ENCODE assay signal across 14 cellular contexts in the genomic region with DNA sequence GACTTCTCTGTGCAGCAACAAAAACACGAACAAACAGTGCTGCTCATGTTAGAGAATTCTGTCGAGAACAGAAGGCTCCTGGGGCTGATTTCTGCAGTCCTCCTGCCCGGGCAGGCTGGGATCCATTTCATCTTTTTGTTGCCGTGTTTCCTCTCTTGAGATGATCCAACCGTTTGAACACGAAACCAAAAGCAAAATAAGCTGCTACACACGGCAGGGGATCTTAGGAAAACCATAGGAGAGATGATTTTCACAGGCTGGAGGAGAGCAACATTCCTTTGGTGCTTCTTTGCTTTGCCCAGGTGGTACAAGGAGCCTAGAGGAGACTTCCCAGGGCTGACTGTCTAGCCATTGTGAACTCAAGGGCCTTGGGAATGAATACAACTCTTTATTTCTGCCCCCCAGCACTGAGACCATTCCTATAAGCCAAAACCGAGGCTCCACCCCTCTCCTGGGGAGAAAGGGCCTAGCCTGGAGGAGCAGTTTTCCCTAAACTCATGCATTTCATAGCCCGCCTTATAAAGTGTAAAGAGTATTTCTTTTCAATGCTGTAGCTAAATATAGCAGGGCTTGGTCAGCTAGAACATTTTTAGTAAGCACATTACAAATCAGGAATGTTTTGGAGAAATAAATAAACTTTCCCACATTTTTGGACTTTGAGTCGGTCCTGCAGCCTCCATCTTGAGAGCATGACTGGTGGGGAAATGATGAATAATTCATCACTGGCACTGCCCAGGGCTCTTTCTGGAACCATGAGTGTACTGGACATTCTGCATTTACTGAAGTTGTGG. TPM values are rescaled to one million over a fixed set of nuclear protein-coding genes. Genes with fewer than 3 reads are reported as not detected.
A peak's percentile ranks its signal among the peaks of the same experiment; 100 is the strongest.
DNase-seq lines count a peak whose midpoint lies in the region; ATAC-seq and TF ChIP-seq lines count a peak whose summit lies in the region.
"Had no signal": no experiment of that assay in that cellular context is flagged by ENCODE, and none has a peak within 500 bp of the region (broad histone marks: within the 10 kb centered on the region; RNA-seq: fewer than 3 reads in every experiment).

No MANE protein-coding gene starts in this region.

- H3K9me3 ChIP-seq in right atrium auricular region (no peaks in the 10 kb centered on the region), thoracic aorta (no peaks in the 10 kb centered on the region), left lung (no peaks in the 10 kb centered on the region)

- in situ Hi-C loops in astrocyte of the cerebellum (cut with HindIII; ENCODE audit: low sequenced_read_pairs): no loop called here

- no peaks in the 10 kb centered on the region for H3K27me3 ChIP-seq in right atrium auricular region
- no peaks in the 10 kb centered on the region for H3K27me3 ChIP-seq in thoracic aorta (replicated peaks; ENCODE audit: insufficient read depth)
- H3K27me3 ChIP-seq in left lung: peaks cover 5 to 44% of the 10 kb centered on the region in 2 donors

- H3K9me3 Mint-ChIP-seq in effector memory CD8-positive, alpha-beta T cell: no peaks in the 10 kb centered on the region
- H3K9me3 Mint-ChIP-seq: activated B cell treated with CpG ODN at 0.5 μM for 24 hours had no signal

- TF ChIP-seq CTCF in astrocyte of the cerebellum (IDR thresholded peaks at IDR 0.05; ENCODE audit: low read depth, low read length, missing control alignments): no peak
- TF ChIP-seq CTCF in right atrium auricular region (IDR thresholded peaks at IDR 0.05): no peak
- TF ChIP-seq CTCF in thoracic aorta (IDR thresholded peaks at IDR 0.05): no peak
- TF ChIP-seq CTCF in left lung (IDR thresholded peaks at IDR 0.05): no peak

- H3K4me3 ChIP-seq in astrocyte of the cerebellum (ENCODE audit: low read depth, low read length) (peak overlapping the region; percentile 10), right atrium auricular region (no peak overlapping the region), thoracic aorta (peak overlapping the region; percentile 31), left lung (no peak overlapping the region)

- H3K36me3 ChIP-seq in right atrium auricular region (no peaks in the 10 kb centered on the region), thoracic aorta (no peaks in the 10 kb centered on the region), left lung (no peaks in the 10 kb centered on the region)

- no peak overlapping the region for H3K27ac Mint-ChIP-seq in effector memory CD8-positive, alpha-beta T cell
- H3K27ac Mint-ChIP-seq: activated B cell treated with CpG ODN at 0.5 μM for 24 hours had no signal

- DNase-seq in HCEC 1CT: peak; percentile 95
- peak; percentile 89 for DNase-seq in astrocyte of the cerebellum (ENCODE audit: low read depth)
- DNase-seq in right atrium auricular region (ENCODE audit: low spot score): no peak
- DNase-seq in thoracic aorta (ENCODE audit: low spot score): no peak
- DNase-seq in inferior parietal cortex (ENCODE audit: extremely low spot score): no peak
- no peak for DNase-seq in head of caudate nucleus
- no peak for DNase-seq in left lung
- no peak for DNase-seq in effector memory CD8-positive, alpha-beta T cell
- DNase-seq: activated B cell treated with CpG ODN at 0.5 μM for 24 hours; activated T-cell treated with anti-CD3 and anti-CD28 coated beads, Interleukin-2, amount 50 U/mL, for 48 hours; glutamatergic neuron; MV-4-11; NCI-H446 treated with DMSO at 0.1 percent for 48 hours; small intestine had no signal

- H3K4me3 Mint-ChIP-seq in effector memory CD8-positive, alpha-beta T cell: no peak overlapping the region
- H3K4me3 Mint-ChIP-seq: activated B cell treated with CpG ODN at 0.5 μM for 24 hours had no signal

- intact Hi-C loops in head of caudate nucleus (cut with DNase I): no loop called here
- intact Hi-C loops in left lung (cut with DNase I): no loop called here

- H3K27me3 Mint-ChIP-seq in effector memory CD8-positive, alpha-beta T cell: peaks cover 18 to 36% of the 10 kb centered on the region in 2 donors

- H3K4me1 Mint-ChIP-seq in effector memory CD8-positive, alpha-beta T cell (ENCODE audit: low read depth in 2 of 2): no peaks in the 10 kb centered on the region
- H3K4me1 Mint-ChIP-seq: activated B cell treated with CpG ODN at 0.5 μM for 24 hours had no signal

- H3K4me1 ChIP-seq in right atrium auricular region (no peaks in the 10 kb centered on the region), thoracic aorta (ENCODE audit: control insufficient read depth in 1 of 2, low read depth in 2 of 2) (peaks cover 50 to 96% of the 10 kb centered on the region in 2 donors), left lung (no peaks in the 10 kb centered on the region)

- H3K27ac ChIP-seq in right atrium auricular region (peak overlapping the region; percentile 55 to 59), thoracic aorta (peak overlapping the region; percentile 91 to 97), left lung (no peak overlapping the region)

- ATAC-seq in thoracic aorta (ENCODE audit: insufficient number of reproducible peaks, low FRiP score, low read depth) (peak; percentile 47), left lung (no peak)
- ATAC-seq in effector memory CD8-positive, alpha-beta T cell (replicated peaks): no peak

- H3K36me3 Mint-ChIP-seq in effector memory CD8-positive, alpha-beta T cell (ENCODE audit: insufficient read depth): no peaks in the 10 kb centered on the region

RNA-seq across cellular contexts. Expression of a gene that starts 7.7 kb away (rescaled TPM):
- total RNA-seq in right atrium auricular region: 1 to 10 TPM in 1 of 2 donors, under 1 TPM in 1; 0.85 to 1.3 TPM
- total RNA-seq in thoracic aorta: 10 to 100 TPM; 52.1 to 52.8 TPM
- under 1 TPM; 0.99 TPM for total RNA-seq in left lung
- total RNA-seq: activated B cell treated with CpG ODN at 0.5 μM for 24 hours had no signal

RNA-seq across cellular contexts. Expression of a gene that starts 19.4 kb away (rescaled TPM):
- 1 to 10 TPM; 2.6 to 2.9 TPM for total RNA-seq in right atrium auricular region
- total RNA-seq in thoracic aorta: 10 to 100 TPM; 54.5 to 60.7 TPM
- 1 to 10 TPM in 1 of 2 donors, under 1 TPM in 1; 0.41 to 2.0 TPM for total RNA-seq in left lung
- total RNA-seq: activated B cell treated with CpG ODN at 0.5 μM for 24 hours had no signal

RNA-seq across cellular contexts. Expression of a gene that starts 31.0 kb away (rescaled TPM):
- 1 to 10 TPM; 7.8 to 8.3 TPM for total RNA-seq in right atrium auricular region
- total RNA-seq in thoracic aorta: 10 to 100 TPM; 25.0 to 30.8 TPM
- total RNA-seq in left lung: 10 to 100 TPM; 19.7 to 20.2 TPM

Comparison
In these comparisons a context has a peak if more than half of its experiments do, and no peak if none do; other contexts are left out.
1. DNase-seq: peak in HCEC 1CT (single experiment) and astrocyte of the cerebellum (single experiment); none in right atrium auricular region (single experiment), thoracic aorta (single experiment), inferior parietal cortex (single experiment), head of caudate nucleus (0 of 42), left lung (0 of 2) and effector memory CD8-positive, alpha-beta T cell (0 of 3).
2. H3K4me3 ChIP-seq: peak in astrocyte of the cerebellum (single experiment) and thoracic aorta (single experiment); none in right atrium auricular region (0 of 2) and left lung (0 of 2).
3. H3K27ac ChIP-seq: peak in right atrium auricular region (2 of 2) and thoracic aorta (2 of 2); none in left lung (0 of 2).
4. RNA of a gene that starts 7.7 kb away (total RNA-seq): 52.1 to 52.8 TPM in thoracic aorta; 0.85 to 1.3 TPM in right atrium auricular region and 0.99 TPM in left lung; every median in the first group is over 10 times any median in the second.
5. RNA of a gene that starts 19.4 kb away (total RNA-seq): 54.5 to 60.7 TPM in thoracic aorta; 2.6 to 2.9 TPM in right atrium auricular region and 0.41 to 2.0 TPM in left lung; every median in the first group is over 10 times any median in the second.